1 cellular context compared by ENCODE assay signal in genomic region chr3:37967252-37967881, GRCh38.
TF ChIP-seq lines count a peak whose summit lies in the region.

No MANE protein-coding gene starts in this region.

TF ChIP-seq in HepG2, 621 proteins besides CTCF, POLR2A, EP300 and RAD21 (continued from another document and continues in another):
- TF ChIP-seq THAP9 (CRISPR knock-in tag; IDR thresholded peaks at IDR 0.05; ENCODE audit: borderline replicate concordance) (no peak), CEBPG (CRISPR knock-in tag; IDR thresholded peaks at IDR 0.05) (no peak), ZSCAN22 (CRISPR knock-in tag; IDR thresholded peaks at IDR 0.05) (no peak), LCORL (IDR thresholded peaks at IDR 0.05) (no peak), LCORL (CRISPR knock-in tag; IDR thresholded peaks at IDR 0.05) (peak; percentile 47; the same call in 1 of the 2 replicates), KDM1A (CRISPR knock-in tag; IDR thresholded peaks at IDR 0.05) (no peak; the same call in 1 of the 2 replicates), PLRG1 (conservative IDR thresholded peaks at IDR 0.05) (no peak), AGO1 (IDR thresholded peaks at IDR 0.05; ENCODE audit: low read depth, low read length, poor library complexity, severe bottlenecking) (no peak), PITX1 (CRISPR knock-in tag; IDR thresholded peaks at IDR 0.05) (0 out of 2 replicates have a peak, but pooled peaks have one; percentile 24), ZNF17 (CRISPR knock-in tag; IDR thresholded peaks at IDR 0.05) (no peak), SMYD3 (CRISPR knock-in tag; IDR thresholded peaks at IDR 0.05) (no peak), ZFP90 (CRISPR knock-in tag; IDR thresholded peaks at IDR 0.05; ENCODE audit: borderline replicate concordance) (no peak), NR2C2 (CRISPR knock-in tag; IDR thresholded peaks at IDR 0.05; ENCODE audit: borderline replicate concordance) (peak; percentile 19; the same call in 1 of the 2 replicates), THRA (CRISPR knock-in tag; IDR thresholded peaks at IDR 0.05; ENCODE audit: borderline replicate concordance) (peak; percentile 29; the same call in 1 of the 2 replicates), ZNF883 (CRISPR knock-in tag; IDR thresholded peaks at IDR 0.05; ENCODE audit: not compliant biosample characterization) (no peak), ZNF687 (CRISPR knock-in tag; IDR thresholded peaks at IDR 0.05) (peak; percentile 82), SNAPC5 (CRISPR knock-in tag; IDR thresholded peaks at IDR 0.05; ENCODE audit: borderline replicate concordance) (no peak), NR2F2 (IDR thresholded peaks at IDR 0.05; ENCODE audit: borderline replicate concordance, low read depth) (no peak), ZNF546 (CRISPR knock-in tag; conservative IDR thresholded peaks at IDR 0.05) (no peak), MAX (IDR thresholded peaks at IDR 0.05) (0 out of 2 replicates have a peak, but pooled peaks have one; percentile 29), PAXIP1 (CRISPR knock-in tag; conservative IDR thresholded peaks at IDR 0.05) (peak; percentile 24; the same call in 1 of the 2 replicates), ZNF407 (CRISPR knock-in tag; IDR thresholded peaks at IDR 0.05; ENCODE audit: not compliant biosample characterization) (no peak), RARA (CRISPR knock-in tag; IDR thresholded peaks at IDR 0.05) (0 out of 2 replicates have a peak, but pooled peaks have one; percentile 38), IKZF5 (CRISPR knock-in tag; IDR thresholded peaks at IDR 0.05) (peak; percentile 39; the same call in 1 of the 2 replicates), ZNF331 (CRISPR knock-in tag; IDR thresholded peaks at IDR 0.05) (0 out of 2 replicates have a peak, but pooled peaks have one; percentile 18), ZBTB20 (CRISPR knock-in tag; IDR thresholded peaks at IDR 0.05; ENCODE audit: borderline replicate concordance, low read depth) (no peak), ZNF414 (CRISPR knock-in tag; IDR thresholded peaks at IDR 0.05) (0 out of 2 replicates have a peak, but pooled peaks have one; percentile 37), BHLHE40 (IDR thresholded peaks at IDR 0.05; ENCODE audit: low read length) (no peak), ZNF572 (CRISPR knock-in tag; IDR thresholded peaks at IDR 0.05) (peak; percentile 25; the same call in 1 of the 2 replicates), ZNF101 (CRISPR knock-in tag; IDR thresholded peaks at IDR 0.05; ENCODE audit: borderline replicate concordance, low read depth) (no peak), MTA1 (CRISPR knock-in tag; IDR thresholded peaks at IDR 0.05; ENCODE audit: borderline replicate concordance) (0 out of 2 replicates have a peak, but pooled peaks have one; percentile 49), ZNF205 (CRISPR knock-in tag; IDR thresholded peaks at IDR 0.05) (peak; percentile 44; the same call in 1 of the 2 replicates), ZNF674 (CRISPR knock-in tag; IDR thresholded peaks at IDR 0.05; ENCODE audit: low read depth) (no peak)
